In genomic region chr17:36482611-36483504, GRCh38 we compare ENCODE assay signal across 8 cellular contexts. TPM values are rescaled to one million over a fixed set of nuclear protein-coding genes. Genes with fewer than 3 reads are reported as not detected.
DNase-seq lines count a peak whose midpoint lies in the region; ATAC-seq and TF ChIP-seq lines count a peak whose summit lies in the region.

No MANE protein-coding gene starts in this region.

- POLR2A ChIA-PET in SK-N-SH (lab: Yijun Ruan, JAX): interaction anchor here (0.6 to 1.2 kb wide), 4 partner anchors 13 to 52 kb away, joined by 3 to 4 read pairs (median 4); partner anchors contain the start of genes MYO19 and PIGW

- ATAC-seq in HG02970 (IDR thresholded peaks at IDR 0.05; ENCODE audit: low FRiP score, unreplicated experiment): no peak

- peaks cover 18% of the 10 kb centered on the region for H3K79me2 ChIP-seq in SK-N-SH (ENCODE audit: insufficient read depth)

- H3K9ac ChIP-seq in SK-N-SH (no peak overlapping the region), stomach smooth muscle (ENCODE audit: low read length in 2 of 2) (peak overlapping the region; percentile 45 to 58)

- H3K27me3 ChIP-seq in SK-N-SH (ENCODE audit: insufficient read depth): peaks cover 39% of the 10 kb centered on the region; the same call in 1 of the 2 replicates
- H3K27me3 ChIP-seq in stomach smooth muscle (ENCODE audit: control insufficient read depth in 1 of 2, insufficient read depth in 2 of 2, low read length in 2 of 2): peaks cover 0 to 7% of the 10 kb centered on the region in 2 donors

- H3K4me3 ChIP-seq in GM12865 (ENCODE audit: low read depth, low read length): no peak overlapping the region; the same call in 1 of the 2 replicates
- peak overlapping the region; percentile 24 to 60; a peak in 3 of 4 replicates for H3K4me3 ChIP-seq in SK-N-SH (ENCODE audit: low read depth in 2 of 2, low read length in 1 of 2)
- peak overlapping the region; percentile 58 to 74 for H3K4me3 ChIP-seq in stomach smooth muscle (ENCODE audit: low read length in 2 of 2)

- no peaks in the 10 kb centered on the region for H3K9me2 ChIP-seq in SK-N-SH

- no peaks in the 10 kb centered on the region for H3K9me3 ChIP-seq in SK-N-SH
- no peaks in the 10 kb centered on the region for H3K9me3 ChIP-seq in stomach smooth muscle (ENCODE audit: control insufficient read depth in 2 of 2, low read length in 2 of 2)

- no peaks in the 10 kb centered on the region for H3F3A ChIP-seq in SK-N-SH (replicated peaks; ENCODE audit: insufficient read depth)

- CTCF ChIA-PET in SK-N-SH (lab: Yijun Ruan, JAX): interaction anchor here (0.6 to 1.7 kb wide), 40 partner anchors 8 to 945 kb away, joined by 3 to 24 read pairs (median 4); partner anchors contain the start of genes MYO19 and RDM1

- peak; percentile 83 for TF ChIP-seq RAD21 in SK-N-SH (IDR thresholded peaks at IDR 0.05; ENCODE audit: low read length)

- H3K27ac ChIP-seq in SK-N-SH (ENCODE audit: low read depth in 2 of 2, low read length in 1 of 2) (no peak overlapping the region), stomach smooth muscle (ENCODE audit: low read length) (no peak overlapping the region)

- peaks cover 0 to 23% of the 10 kb centered on the region in 2 experiments; a peak in 2 of 4 replicates for H3K4me1 ChIP-seq in SK-N-SH (ENCODE audit: control insufficient read depth in 1 of 2, insufficient read depth in 2 of 2, low read depth in 1 of 2, low read length in 1 of 2)
- H3K4me1 ChIP-seq in stomach smooth muscle (ENCODE audit: control insufficient read depth, insufficient read depth, low read length): peaks cover 35% of the 10 kb centered on the region

- DNase-seq in GM12865 (ENCODE audit: low read depth) (peak; percentile 83), LoVo (ENCODE audit: low spot score) (peak; percentile 53), SK-N-SH (peak; percentile 97), glomerular endothelial cell (ENCODE audit: extremely low read depth, low read depth, low spot score) (peak; percentile 16), non-pigmented ciliary epithelial cell (ENCODE audit: low read depth) (peak; percentile 11)
- peak; percentile 86 for DNase-seq in activated naive CD4-positive, alpha-beta T cell treated with anti-CD3 and anti-CD28 coated beads, Interleukin-2, amount 50 U/mL, for 16 hours

- H2AFZ ChIP-seq in SK-N-SH (ENCODE audit: low read depth): peak overlapping the region; percentile 94

- H4K20me1 ChIP-seq in SK-N-SH (ENCODE audit: insufficient read depth): no peaks in the 10 kb centered on the region

- WGBS in SK-N-SH (ENCODE audit: low lambda C conversion rate): 4% methylated on average over 20 of the region's 79 CpGs

- H3K36me3 ChIP-seq in SK-N-SH (replicated peaks in 1 of 2; ENCODE audit: control insufficient read depth in 1 of 2, insufficient read depth in 2 of 2, low read length in 1 of 2) (no peaks in the 10 kb centered on the region), stomach smooth muscle (ENCODE audit: control insufficient read depth in 2 of 2, insufficient read depth in 2 of 2, low read length in 2 of 2) (no peaks in the 10 kb centered on the region)

- TF ChIP-seq EP300 in SK-N-SH (IDR thresholded peaks at IDR 0.05; ENCODE audit: borderline replicate concordance in 1 of 2, low read depth in 1 of 2, low read length in 1 of 2): 0 out of 4 replicates have a peak, but pooled peaks of 1 of the 2 experiments have one; percentile 12

- TF ChIP-seq CTCF in GM12865 (IDR thresholded peaks at IDR 0.05; ENCODE audit: insufficient read depth, low read depth, low read length, missing control alignments) (peak; percentile 91), SK-N-SH (IDR thresholded peaks at IDR 0.05) (peak; percentile 84)

- H3K4me2 ChIP-seq in SK-N-SH: peak overlapping the region; percentile 78

TF ChIP-seq in SK-N-SH, 30 proteins besides CTCF, POLR2A, EP300 and RAD21 (continues in another document):
- TF ChIP-seq ZBTB33 (IDR thresholded peaks at IDR 0.05; ENCODE audit: borderline replicate concordance, low read depth) (no peak), CHD2 (IDR thresholded peaks at IDR 0.05; ENCODE audit: low read length, partially characterized antibody) (peak; percentile 63), RFX5 (IDR thresholded peaks at IDR 0.05; ENCODE audit: low read length) (no peak), RCOR1 (IDR thresholded peaks at IDR 0.05; ENCODE audit: low read length) (peak; percentile 23; the same call in 1 of the 2 replicates), TAF1 (IDR thresholded peaks at IDR 0.05; ENCODE audit: borderline replicate concordance, low read depth, low read length) (no peak), ELF1 (IDR thresholded peaks at IDR 0.05) (no peak), FOSL2 (IDR thresholded peaks at IDR 0.05; ENCODE audit: borderline replicate concordance, low read depth) (no peak), USF1 (IDR thresholded peaks at IDR 0.05; ENCODE audit: borderline replicate concordance, low read depth) (peak; percentile 43; the same call in 1 of the 2 replicates), RXRA (IDR thresholded peaks at IDR 0.05; ENCODE audit: borderline replicate concordance, low read depth) (no peak), GATA2 (CRISPR knock-in tag; IDR thresholded peaks at IDR 0.05) (no peak), SIN3A (IDR thresholded peaks at IDR 0.05; ENCODE audit: borderline replicate concordance, low read depth, low read length) (no peak), TCF12 (IDR thresholded peaks at IDR 0.05) (no peak), REST (IDR thresholded peaks at IDR 0.05; ENCODE audit: low read depth, low read length) (no peak), MXI1 (IDR thresholded peaks at IDR 0.05; ENCODE audit: low read depth, low read length) (peak; percentile 81; the same call in 1 of the 2 replicates), YY1 (IDR thresholded peaks at IDR 0.05; ENCODE audit: low read depth) (no peak), JUND (IDR thresholded peaks at IDR 0.05) (no peak), FOXM1 (IDR thresholded peaks at IDR 0.05; ENCODE audit: low read depth) (no peak), MAX (IDR thresholded peaks at IDR 0.05; ENCODE audit: low read depth) (peak; percentile 97)

RNA-seq across cellular contexts. Expression of gene ZNHIT3, which starts 3.6 kb away (rescaled TPM):
- polyA plus RNA-seq in SK-N-SH (2012; rRNA removed): 59.9 and 68.5 TPM in 2 replicates
- polyA plus RNA-seq in SK-N-SH (2012; cell fraction: cytosol; rRNA removed): 74.5 and 82.1 TPM in 2 replicates
- 27.8 and 34.0 TPM in 2 replicates for polyA plus RNA-seq in SK-N-SH (2012; cell fraction: nucleus; rRNA removed)
- total RNA-seq in glomerular endothelial cell: 30.8 and 34.0 TPM in 2 replicates

RNA-seq across cellular contexts. Expression of gene MYO19, which starts 51.8 kb away (rescaled TPM):
- 61.6 and 72.4 TPM in 2 replicates for polyA plus RNA-seq in SK-N-SH (2012; rRNA removed)
- polyA plus RNA-seq in SK-N-SH (2012; cell fraction: cytosol; rRNA removed): 20.3 and 28.5 TPM in 2 replicates
- 344 and 424 TPM in 2 replicates for polyA plus RNA-seq in SK-N-SH (2012; cell fraction: nucleus; rRNA removed)
- total RNA-seq in glomerular endothelial cell: 35.2 and 62.3 TPM in 2 replicates

RNA-seq across cellular contexts. Expression of gene PIGW, which starts 51.9 kb away (rescaled TPM):
- polyA plus RNA-seq in SK-N-SH (2012; rRNA removed): 10.1 and 11.2 TPM in 2 replicates
- polyA plus RNA-seq in SK-N-SH (2012; cell fraction: cytosol; rRNA removed): 12.4 and 14.1 TPM in 2 replicates
- polyA plus RNA-seq in SK-N-SH (2012; cell fraction: nucleus; rRNA removed): 4.4 and 6.9 TPM in 2 replicates
- 8.6 and 9.5 TPM in 2 replicates for total RNA-seq in glomerular endothelial cell

Comparison
In these comparisons a context has a peak if more than half of its experiments do, and no peak if none do; other contexts are left out.
1. DNase-seq: peak in every context shown above with its lines; median percentile 97 in SK-N-SH; 86 in activated naive CD4-positive, alpha-beta T cell treated with anti-CD3 and anti-CD28 coated beads, Interleukin-2, amount 50 U/mL, for 16 hours; 83 in GM12865; 53 in LoVo; 16 in glomerular endothelial cell; 11 in non-pigmented ciliary epithelial cell.